22 cellular contexts compared by ENCODE assay signal in genomic region chr2:235357881-235358280, GRCh38.
DNase-seq lines count a peak whose midpoint lies in the region; ATAC-seq, FAIRE-seq and TF ChIP-seq lines count a peak whose summit lies in the region.
"Had no signal": no experiment of that assay in that cellular context is flagged by ENCODE, and none has a peak within 500 bp of the region (broad histone marks: within the 10 kb centered on the region; RNA-seq: fewer than 3 reads in every experiment).

No MANE protein-coding gene starts in this region.

- H3K27ac ChIP-seq in HepG2 (ENCODE audit: extremely low read length, insufficient read depth, low read length) (no peak overlapping the region), right lobe of liver (no peak overlapping the region), H1 (ENCODE audit: low read depth, low read length) (no peak overlapping the region), neuronal stem cell (replicated peaks; ENCODE audit: low read length) (no peak overlapping the region), aorta (ENCODE audit: low read depth in 1 of 2, low read length in 2 of 2) (no peak overlapping the region), esophagus muscularis mucosa (replicated peaks in 1 of 4) (no peak overlapping the region)
- H3K27ac ChIP-seq: 22Rv1, BLaER1, C4-2B, GM23248 had no signal

- H3K23ac ChIP-seq in H1 (ENCODE audit: insufficient read length): no peak overlapping the region
- peak overlapping the region; percentile 80 for H3K23ac ChIP-seq in neuronal stem cell (ENCODE audit: low read depth, low read length, poor library complexity)

- POLR2A ChIA-PET in HepG2 (lab: Yijun Ruan, JAX): no interaction called here
- POLR2A ChIA-PET in H1 (lab: Charles Lee; ENCODE audit: partially characterized antibody): interaction anchor here (1.2 kb wide), 1 partner anchor 8 kb away, joined by 3 read pairs; no protein-coding TSS in a partner anchor

- CTCF ChIA-PET in HepG2 (lab: Yijun Ruan, JAX; ENCODE audit: low intra/inter-chr PET ratio, low total read pairs) (no interaction called here), H1 (lab: Charles Lee; ENCODE audit: partially characterized antibody) (no interaction called here)

- H3K36me3 ChIP-seq in HepG2 (replicated peaks in 1 of 2; ENCODE audit: control insufficient read depth in 1 of 2, insufficient read depth in 2 of 2, low read length in 2 of 2): no peaks in the 10 kb centered on the region
- no peaks in the 10 kb centered on the region for H3K36me3 ChIP-seq in right lobe of liver
- no peaks in the 10 kb centered on the region for H3K36me3 ChIP-seq in H1 (ENCODE audit: control insufficient read depth in 2 of 4, insufficient read depth in 4 of 4, low read length in 3 of 4)
- H3K36me3 ChIP-seq in neuronal stem cell (replicated peaks in 1 of 2; ENCODE audit: control insufficient read depth in 2 of 2, insufficient read depth in 2 of 2, low read length in 2 of 2): no peaks in the 10 kb centered on the region
- no peaks in the 10 kb centered on the region for H3K36me3 ChIP-seq in aorta (ENCODE audit: control insufficient read depth in 1 of 2, insufficient read depth in 2 of 2, low read length in 1 of 2)
- H3K36me3 ChIP-seq in esophagus muscularis mucosa: no peaks in the 10 kb centered on the region
- H3K36me3 ChIP-seq: BLaER1 had no signal

- intact Hi-C loops in HepG2 (cut with micrococcal nuclease; ENCODE audit: unreplicated experiment) (no loop called here), right lobe of liver (cut with DNase I) (no loop called here), aorta (cut with DNase I) (no loop called here), esophagus muscularis mucosa (cut with DNase I) (no loop called here)

- H3K14ac ChIP-seq in H1 (ENCODE audit: insufficient read length): no peak overlapping the region
- H3K14ac ChIP-seq in neuronal stem cell (ENCODE audit: low read length): no peak overlapping the region

- no peak overlapping the region for H2BK5ac ChIP-seq in H1 (ENCODE audit: low read depth, low read length)
- H2BK5ac ChIP-seq in neuronal stem cell (ENCODE audit: low read length): no peak overlapping the region

- no peaks in the 10 kb centered on the region for H3K23me2 ChIP-seq in H1 (ENCODE audit: low read depth, low read length)

- no peak for FAIRE-seq in HepG2 (lab: Jason Lieb, UNC)
- no peak for FAIRE-seq in H1 (lab: Jason Lieb, UNC)
- FAIRE-seq: A204.1, G401.6, GM12892 had no signal

- H3K79me1 ChIP-seq in H1 (ENCODE audit: low read depth, low read length): no peaks in the 10 kb centered on the region
- no peaks in the 10 kb centered on the region for H3K79me1 ChIP-seq in neuronal stem cell (ENCODE audit: low read depth, low read length)

- no peak for TF ChIP-seq CTCF in HepG2 (CRISPR knock-in tag; IDR thresholded peaks at IDR 0.05)
- no peak for TF ChIP-seq CTCF in right lobe of liver (IDR thresholded peaks at IDR 0.05)
- TF ChIP-seq CTCF in H1 (IDR thresholded peaks at IDR 0.05; ENCODE audit: control extremely low read depth in 1 of 3, insufficient read depth in 1 of 3, low read depth in 1 of 3, low read length in 3 of 3): no peak
- no peak for TF ChIP-seq CTCF in esophagus muscularis mucosa (IDR thresholded peaks at IDR 0.05)

- H4K91ac ChIP-seq in H1 (replicated peaks; ENCODE audit: insufficient read length, low read length): no peak overlapping the region
- no peak overlapping the region for H4K91ac ChIP-seq in neuronal stem cell (ENCODE audit: low read depth, low read length, poor library complexity)

- BruUV-seq in HepG2 (replicated peaks; lab: Mats Ljungman, UMichigan): no TSS peak

- H3K4ac ChIP-seq in H1 (replicated peaks; ENCODE audit: insufficient read length, low read depth, low read length) (no peak overlapping the region), neuronal stem cell (ENCODE audit: low read length) (no peak overlapping the region)

- 0 out of 2 replicates have a peak overlapping the region, but pooled peaks have one; percentile 27 for H2BK12ac ChIP-seq in H1 (ENCODE audit: low read depth, low read length)
- peak overlapping the region; percentile 22 for H2BK12ac ChIP-seq in neuronal stem cell (ENCODE audit: low read length)

- no peak overlapping the region for H2BK20ac ChIP-seq in H1 (ENCODE audit: low read length)

- no peak overlapping the region for H3K4me2 ChIP-seq in HepG2 (ENCODE audit: low read depth, low read length)
- no peak overlapping the region for H3K4me2 ChIP-seq in H1 (ENCODE audit: insufficient read depth in 1 of 2, low read depth in 2 of 2, low read length in 2 of 2)
- no peak overlapping the region for H3K4me2 ChIP-seq in neuronal stem cell (ENCODE audit: insufficient read depth, low read length, poor library complexity, severe bottlenecking)
- H3K4me2 ChIP-seq: BLaER1 had no signal

- TF ChIP-seq EP300 in HepG2 (IDR thresholded peaks at IDR 0.05; ENCODE audit: low read depth in 2 of 2, low read length in 2 of 2): no peak
- no peak for TF ChIP-seq EP300 in HepG2 (CRISPR knock-in tag; IDR thresholded peaks at IDR 0.05; ENCODE audit: borderline replicate concordance)
- no peak for TF ChIP-seq EP300 in H1 (IDR thresholded peaks at IDR 0.05; ENCODE audit: borderline replicate concordance in 1 of 2, low read depth in 2 of 2, low read length in 2 of 2)
- no peak for TF ChIP-seq EP300 in esophagus muscularis mucosa (IDR thresholded peaks at IDR 0.05)

- H3K79me2 ChIP-seq in HepG2 (ENCODE audit: insufficient read depth, low read length): no peaks in the 10 kb centered on the region
- H3K79me2 ChIP-seq in H1 (ENCODE audit: control insufficient read depth in 1 of 2, insufficient read depth in 2 of 2, low read length in 2 of 2): no peaks in the 10 kb centered on the region

- DNase-seq in HepG2 (ENCODE audit: low spot score): no peak
- no peak for DNase-seq in right lobe of liver
- DNase-seq in H1 (ENCODE audit: low read depth in 1 of 2, low spot score in 2 of 2): no peak
- no peak for DNase-seq in neuronal stem cell (ENCODE audit: low spot score)
- no peak for DNase-seq in aorta
- DNase-seq in esophagus muscularis mucosa (ENCODE audit: extremely low spot score): no peak
- no peak for DNase-seq in activated effector memory CD4-positive, alpha-beta T cell treated with anti-CD3 and anti-CD28 coated beads, Interleukin-2, amount 50 U/mL, for 16 hours
- DNase-seq: Caco-2; CD4-positive, CD25-positive, alpha-beta regulatory T cell; CD8-positive, alpha-beta T cell; DMS153; DND-41; GM23248; H9; HFFc6 had no signal

- no peak overlapping the region for H2AFZ ChIP-seq in HepG2 (ENCODE audit: low read length)
- H2AFZ ChIP-seq in H1 (ENCODE audit: low read length): no peak overlapping the region
- no peak overlapping the region for H2AFZ ChIP-seq in neuronal stem cell (ENCODE audit: low read length)
- H2AFZ ChIP-seq: GM23248 had no signal

- H2BK120ac ChIP-seq in H1 (replicated peaks; ENCODE audit: low read depth, low read length) (no peak overlapping the region), neuronal stem cell (ENCODE audit: low read depth, low read length) (no peak overlapping the region)

- H3K9me3 ChIP-seq in HepG2 (ENCODE audit: low read length) (no peaks in the 10 kb centered on the region), right lobe of liver (no peaks in the 10 kb centered on the region), H1 (ENCODE audit: insufficient read depth in 2 of 2, low read depth in 1 of 2, low read length in 1 of 2) (no peaks in the 10 kb centered on the region), neuronal stem cell (replicated peaks in 1 of 2; ENCODE audit: control insufficient read depth in 2 of 2, insufficient read depth in 1 of 2, low read depth in 1 of 2, low read length in 2 of 2) (no peaks in the 10 kb centered on the region), aorta (ENCODE audit: control insufficient read depth, low read length) (no peaks in the 10 kb centered on the region), esophagus muscularis mucosa (no peaks in the 10 kb centered on the region)
- H3K9me3 ChIP-seq: BLaER1, Caco-2 had no signal

- H3K18ac ChIP-seq in H1 (ENCODE audit: extremely low read depth, low read length): no peak overlapping the region
- H3K18ac ChIP-seq in neuronal stem cell (ENCODE audit: low read length): peak overlapping the region; percentile 70

- TF ChIP-seq RAD21 in HepG2 (CRISPR knock-in tag; IDR thresholded peaks at IDR 0.05) (no peak), H1 (IDR thresholded peaks at IDR 0.05 in 1 of 2, conservative IDR thresholded peaks at IDR 0.05 in 1 of 2; ENCODE audit: low read depth in 2 of 2, low read length in 2 of 2) (no peak)

- ATAC-seq in HepG2 (no peak), right lobe of liver (no peak), aorta (ENCODE audit: low FRiP score) (peak; percentile 17), HG02840 (IDR thresholded peaks at IDR 0.05; ENCODE audit: low FRiP score, unreplicated experiment) (no peak)
- ATAC-seq: CD8-positive, alpha-beta T cell had no signal

- H3K4me1 ChIP-seq in HepG2 (ENCODE audit: insufficient read depth, low read length): no peaks in the 10 kb centered on the region
- no peaks in the 10 kb centered on the region for H3K4me1 ChIP-seq in right lobe of liver
- no peaks in the 10 kb centered on the region for H3K4me1 ChIP-seq in H1 (replicated peaks in 1 of 4; ENCODE audit: control insufficient read depth in 3 of 4, insufficient read depth in 4 of 4, low read length in 3 of 4)
- H3K4me1 ChIP-seq in neuronal stem cell (ENCODE audit: control insufficient read depth in 2 of 2, insufficient read depth in 1 of 2, low read depth in 1 of 2, low read length in 2 of 2): no peaks in the 10 kb centered on the region
- no peaks in the 10 kb centered on the region for H3K4me1 ChIP-seq in aorta (ENCODE audit: control insufficient read depth in 1 of 2, insufficient read depth in 2 of 2, low read length in 2 of 2)
- H3K4me1 ChIP-seq in esophagus muscularis mucosa: no peaks in the 10 kb centered on the region
- H3K4me1 ChIP-seq: BLaER1, Caco-2 had no signal

- H3K27me3 ChIP-seq in HepG2 (ENCODE audit: control insufficient read depth in 1 of 2, insufficient read depth in 2 of 2, low read length in 2 of 2) (peaks cover 2 to 64% of the 10 kb centered on the region in 2 experiments; a peak in 4 of 5 replicates), right lobe of liver (no peaks in the 10 kb centered on the region), H1 (replicated peaks in 1 of 4; ENCODE audit: control insufficient read depth in 3 of 4, extremely low read depth in 1 of 4, insufficient read depth in 3 of 4, low read length in 3 of 4) (no peaks in the 10 kb centered on the region), neuronal stem cell (ENCODE audit: control insufficient read depth in 3 of 3, insufficient read depth in 3 of 3, low read depth in 1 of 3, low read length in 3 of 3) (peaks cover 0 to 5% (median 0%) of the 10 kb centered on the region in 3 experiments), aorta (ENCODE audit: control insufficient read depth in 1 of 2, insufficient read depth in 2 of 2, low read length in 1 of 2) (no peaks in the 10 kb centered on the region), esophagus muscularis mucosa (no peaks in the 10 kb centered on the region)
- H3K27me3 ChIP-seq: BLaER1 had no signal

- H3K56ac ChIP-seq in H1 (replicated peaks; ENCODE audit: insufficient read length, low read depth, low read length): no peak overlapping the region

- H2AK5ac ChIP-seq in H1 (ENCODE audit: low read depth, low read length): no peak overlapping the region
- peak overlapping the region; percentile 85 for H2AK5ac ChIP-seq in neuronal stem cell (ENCODE audit: low read depth, low read length)

- H2BK15ac ChIP-seq in H1 (ENCODE audit: low read length): 0 out of 2 replicates have a peak overlapping the region, but pooled peaks have one; percentile 46
- peak overlapping the region; percentile 67 for H2BK15ac ChIP-seq in neuronal stem cell (ENCODE audit: low read length)

- H4K20me1 ChIP-seq in HepG2 (ENCODE audit: insufficient read depth, low read length): no peaks in the 10 kb centered on the region
- no peaks in the 10 kb centered on the region for H4K20me1 ChIP-seq in H1 (replicated peaks in 1 of 2; ENCODE audit: control insufficient read depth in 1 of 2, insufficient read depth in 2 of 2, low read length in 2 of 2)
- H4K20me1 ChIP-seq: BLaER1 had no signal

- no peak overlapping the region for H4K8ac ChIP-seq in H1 (ENCODE audit: extremely low read depth, insufficient read depth, low read length)
- peak overlapping the region; percentile 92 for H4K8ac ChIP-seq in neuronal stem cell (ENCODE audit: low read depth, low read length)

- no peak overlapping the region for H4K5ac ChIP-seq in H1 (ENCODE audit: insufficient read length, low read depth, low read length)

- H3K4me3 ChIP-seq in HepG2 (replicated peaks in 1 of 3; ENCODE audit: insufficient read depth in 1 of 3, low read depth in 2 of 3, low read length in 3 of 3) (no peak overlapping the region), right lobe of liver (no peak overlapping the region), H1 (ENCODE audit: extremely low read depth in 1 of 4, insufficient read depth in 2 of 4, low read depth in 3 of 4, low read length in 4 of 4) (no peak overlapping the region), neuronal stem cell (ENCODE audit: low read length in 2 of 2) (no peak overlapping the region), aorta (ENCODE audit: low read length in 2 of 2) (no peak overlapping the region), esophagus muscularis mucosa (no peak overlapping the region)
- H3K4me3 ChIP-seq: BLaER1, GM23248 had no signal

- WGBS in HepG2 (ENCODE audit: low lambda C conversion rate): 60% methylated on average over 13 of the region's 17 CpGs
- WGBS in right lobe of liver (ENCODE audit: insufficient coverage, low coverage, low lambda C conversion rate, missing lambda C conversion rate): 90% methylated on average over 2 of the region's 17 CpGs
- WGBS in H1 (ENCODE audit: extremely low coverage in 1 of 2, insufficient coverage in 1 of 2, insufficient read length in 1 of 2, insufficient replicate concordance in 2 of 2, low coverage in 1 of 2, low lambda C conversion rate in 2 of 2, missing lambda C conversion rate in 1 of 2), 2 experiments: 98% methylated on average over 12 of the region's 17 CpGs; no CpG with 5 or more reads in 1 of the 2 experiments
- no CpG with 5 or more reads among the region's 17 CpGs for WGBS in neuronal stem cell (ENCODE audit: extremely low coverage in 2 of 2, insufficient read length in 2 of 2, insufficient replicate concordance in 1 of 2), 2 donors
- WGBS in aorta, 2 donors: 91 to 92% methylated on average over 17 of the region's 17 CpGs
- WGBS in esophagus muscularis mucosa: 92% methylated on average over 6 of the region's 17 CpGs

- in situ Hi-C loops in HepG2 (cut with HindIII; ENCODE audit: extremely low pct_ligation_motif_present, low pct_unique_long_range_greater_than_20kb): no loop called here

- H3K9ac ChIP-seq in HepG2 (ENCODE audit: insufficient read depth, low read depth, low read length): no peak overlapping the region
- H3K9ac ChIP-seq in H1 (replicated peaks in 1 of 4; ENCODE audit: extremely low read depth in 1 of 4, low read depth in 3 of 4, low read length in 3 of 4): no peak overlapping the region
- no peak overlapping the region for H3K9ac ChIP-seq in neuronal stem cell (ENCODE audit: low read depth, low read length, poor library complexity)
- H3K9ac ChIP-seq: BLaER1, GM23248 had no signal

- TF ChIP-seq POLR2A in HepG2 (IDR thresholded peaks at IDR 0.05; ENCODE audit: insufficient read depth in 1 of 2, low read depth in 2 of 2, low read length in 2 of 2): no peak
- no peak for TF ChIP-seq POLR2A in right lobe of liver (IDR thresholded peaks at IDR 0.05)
- no peak for TF ChIP-seq POLR2A in H1 (IDR thresholded peaks at IDR 0.05; ENCODE audit: control extremely low read depth in 1 of 2, low read depth in 2 of 2, low read length in 2 of 2)
- TF ChIP-seq POLR2A in esophagus muscularis mucosa (IDR thresholded peaks at IDR 0.05; ENCODE audit: low read depth): no peak
